Comparison of ENCODE assay signal across 8 cellular contexts in the genomic region with DNA sequence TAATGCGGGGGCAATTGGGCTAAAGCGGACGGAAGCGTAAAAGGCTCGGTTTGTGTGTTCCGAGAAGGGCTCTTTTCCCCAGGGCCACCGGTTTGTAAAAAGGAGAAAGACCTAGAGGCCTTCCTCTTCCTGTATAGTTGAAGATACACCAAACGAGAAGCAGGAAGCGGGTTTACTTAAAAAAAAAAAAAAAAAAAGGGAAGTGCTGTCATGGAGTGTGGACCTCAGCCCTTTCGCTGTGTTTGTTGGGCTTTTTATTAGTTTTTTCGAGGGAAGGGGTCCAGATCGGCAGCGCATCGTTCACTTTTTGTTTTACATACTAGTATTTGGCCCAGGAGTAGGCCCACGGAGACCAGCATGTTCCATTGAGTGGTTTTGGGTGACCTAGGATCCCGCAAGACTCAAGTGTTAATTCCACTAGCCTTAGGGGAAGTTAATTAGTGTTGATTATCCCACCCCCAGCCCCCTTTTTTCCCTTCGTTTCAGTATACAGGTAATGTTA. TPM values are rescaled to one million over a fixed set of nuclear protein-coding genes. Genes with fewer than 3 reads are reported as not detected.
DNase-seq lines count a peak whose midpoint lies in the region; ATAC-seq and TF ChIP-seq lines count a peak whose summit lies in the region.

No MANE protein-coding gene starts in this region.

- peak overlapping the region; percentile 78 for H2AK5ac ChIP-seq in mesenchymal stem cell (ENCODE audit: low read length, severe bottlenecking)

- no peak overlapping the region for H2BK12ac ChIP-seq in mesenchymal stem cell (ENCODE audit: low read length in 2 of 2)

- peak overlapping the region; percentile 98 for H4K91ac ChIP-seq in mesenchymal stem cell (ENCODE audit: low read length)

- ATAC-seq in GM21447 (IDR thresholded peaks at IDR 0.05; ENCODE audit: unreplicated experiment) (peak; percentile 38), upper lobe of left lung (ENCODE audit: low FRiP score in 2 of 2) (peak; percentile 68 to 80)

- H3K4me3 ChIP-seq in HUES64 (ENCODE audit: low read length) (peak overlapping the region; percentile 94), duodenal mucosa (ENCODE audit: low read depth in 1 of 2, low read length in 2 of 2) (peak overlapping the region; percentile 93 to 99), mesenchymal stem cell (ENCODE audit: insufficient read depth in 1 of 2, low read depth in 1 of 2, low read length in 2 of 2) (peak overlapping the region; percentile 96 to 99), upper lobe of left lung (peak overlapping the region; percentile 70 to 96 (median 82))

- H2BK15ac ChIP-seq in mesenchymal stem cell (ENCODE audit: low read depth, poor library complexity, severe bottlenecking) = peak overlapping the region; percentile 99

- peak overlapping the region; percentile 94 to 99 for H3K14ac ChIP-seq in mesenchymal stem cell (ENCODE audit: low read length in 2 of 2)

- H3K18ac ChIP-seq in mesenchymal stem cell (ENCODE audit: low read depth in 1 of 2, low read length in 2 of 2) = peak overlapping the region; percentile 99 to 100

- TF ChIP-seq CTCF in upper lobe of left lung (IDR thresholded peaks at IDR 0.05) = no peak

- H3K36me3 ChIP-seq in HUES64 (ENCODE audit: insufficient read depth, low read length) (peaks cover 6% of the 10 kb centered on the region; the same call in 1 of the 2 replicates), duodenal mucosa (ENCODE audit: control insufficient read depth in 1 of 2, insufficient read depth in 2 of 2, low read length in 2 of 2) (peaks cover 0 to 2% of the 10 kb centered on the region in 2 donors), mesenchymal stem cell (ENCODE audit: control insufficient read depth in 1 of 2, insufficient read depth in 2 of 2, low read depth in 1 of 2, low read length in 2 of 2) (peaks cover 0 to 6% of the 10 kb centered on the region in 2 experiments), upper lobe of left lung (peaks cover 0 to 4% (median 0%) of the 10 kb centered on the region in 4 donors)

- H3K27me3 ChIP-seq in HUES64 (ENCODE audit: insufficient read depth, low read length) (no peaks in the 10 kb centered on the region), duodenal mucosa (ENCODE audit: control insufficient read depth in 1 of 2, insufficient read depth in 2 of 2, low read length in 2 of 2) (no peaks in the 10 kb centered on the region), mesenchymal stem cell (ENCODE audit: control insufficient read depth in 1 of 2, insufficient read depth in 1 of 2, low read length in 2 of 2) (no peaks in the 10 kb centered on the region), upper lobe of left lung (no peaks in the 10 kb centered on the region)

- H3K4me1 ChIP-seq in HUES64 (ENCODE audit: insufficient read depth, low read length) (peaks cover 10% of the 10 kb centered on the region), duodenal mucosa (ENCODE audit: control insufficient read depth in 1 of 2, insufficient read depth in 2 of 2, low read length in 2 of 2) (peaks cover 13 to 17% of the 10 kb centered on the region in 2 donors), mesenchymal stem cell (ENCODE audit: control insufficient read depth, insufficient read depth, low read depth, low read length) (peaks cover 10% of the 10 kb centered on the region), upper lobe of left lung (peaks cover 32 to 57% (median 53%) of the 10 kb centered on the region in 4 donors)

- no peak for TF ChIP-seq EP300 in upper lobe of left lung (IDR thresholded peaks at IDR 0.05)

- H2BK120ac ChIP-seq in mesenchymal stem cell (ENCODE audit: low read depth, low read length) = peak overlapping the region; percentile 99

- peaks cover 6% of the 10 kb centered on the region for H3K79me1 ChIP-seq in mesenchymal stem cell (replicated peaks; ENCODE audit: low read length, poor library complexity, severe bottlenecking)

- H3K9me3 ChIP-seq in HUES64 (ENCODE audit: insufficient read depth, low read depth, low read length) (no peaks in the 10 kb centered on the region), duodenal mucosa (ENCODE audit: control insufficient read depth in 1 of 2, low read length in 2 of 2) (no peaks in the 10 kb centered on the region), mesenchymal stem cell (ENCODE audit: control insufficient read depth, low read length) (no peaks in the 10 kb centered on the region), upper lobe of left lung (no peaks in the 10 kb centered on the region)

- H3K4me2 ChIP-seq in mesenchymal stem cell (ENCODE audit: low read length, poor library complexity, severe bottlenecking) = peak overlapping the region; percentile 68

- peak; percentile 85 for DNase-seq in GF-D8 (lab: John Stamatoyannopoulos, UW)
- DNase-seq in T follicular helper cell (ENCODE audit: low read depth) = peak; percentile 13
- peak; percentile 75 for DNase-seq in mesenchymal stem cell
- DNase-seq in upper lobe of left lung = no peak
- no peak for DNase-seq in epidermal melanocyte (ENCODE audit: insufficient read length, low spot score)

- WGBS in HUES64 = under 1% methylated on average over 16 of the region's 17 CpGs
- WGBS in mesenchymal stem cell = under 1% methylated on average over 15 of the region's 17 CpGs
- 0 to 1% methylated on average over 17 of the region's 17 CpGs for WGBS in upper lobe of left lung, 2 donors

- H2AFZ ChIP-seq in mesenchymal stem cell (ENCODE audit: low read depth, low read length) = no peak overlapping the region

- H3K27ac ChIP-seq in HUES64 (ENCODE audit: low read depth, low read length) (peak overlapping the region; percentile 89), duodenal mucosa (ENCODE audit: low read depth, low read length) (peak overlapping the region; percentile 99), mesenchymal stem cell (ENCODE audit: low read length, poor library complexity, severe bottlenecking) (peak overlapping the region; percentile 95), upper lobe of left lung (peak overlapping the region; percentile 97 to 100 (median 98))

- peak overlapping the region; percentile 98 for H2BK5ac ChIP-seq in mesenchymal stem cell (ENCODE audit: low read depth, low read length, poor library complexity, severe bottlenecking)

- H3K9ac ChIP-seq in HUES64 (ENCODE audit: low read depth, low read length) (peak overlapping the region; percentile 81), duodenal mucosa (ENCODE audit: low read depth in 1 of 2, low read length in 2 of 2) (peak overlapping the region; percentile 96 to 100), mesenchymal stem cell (ENCODE audit: low read length) (peak overlapping the region; percentile 96)

- peak overlapping the region; percentile 68 to 100 for H3K4ac ChIP-seq in mesenchymal stem cell (ENCODE audit: low read depth in 1 of 2, low read length in 2 of 2)

- H4K8ac ChIP-seq in mesenchymal stem cell (ENCODE audit: low read length) = peak overlapping the region; percentile 99

- no peak for TF ChIP-seq POLR2A in upper lobe of left lung (IDR thresholded peaks at IDR 0.05)

- H3K23ac ChIP-seq in mesenchymal stem cell (ENCODE audit: low read length in 2 of 2) = peak overlapping the region in 1 of 2 experiments; percentile 98

RNA-seq across cellular contexts. Expression of a gene that starts 0.7 kb away (rescaled TPM):
- polyA plus RNA-seq in HUES64 (2013, experiment 1 of 2) = 105 TPM
- polyA plus RNA-seq in HUES64 (2013, experiment 2 of 2) = 117 TPM
- 198 TPM for polyA plus RNA-seq in mesenchymal stem cell (2013, experiment 1 of 2)
- 202 TPM for polyA plus RNA-seq in mesenchymal stem cell (2013, experiment 2 of 2)
- total RNA-seq in upper lobe of left lung = 100 to 1,000 TPM in 3 of 6 donors, 10 to 100 TPM in 3; 39.6 to 266 (median 114) TPM

Comparison
In these comparisons a context has a peak if more than half of its experiments do, and no peak if none do; other contexts are left out.
1. DNase-seq: peak in GF-D8 (single experiment), T follicular helper cell (single experiment) and mesenchymal stem cell (single experiment); none in upper lobe of left lung (0 of 2) and epidermal melanocyte (single experiment).
2. Peak in every context shown above with its lines, with median percentiles within 50 percentile points of each other: H3K27ac ChIP-seq, H3K4me3 ChIP-seq and H3K9ac ChIP-seq.